21 cellular contexts compared by ENCODE assay signal in the genomic region with DNA sequence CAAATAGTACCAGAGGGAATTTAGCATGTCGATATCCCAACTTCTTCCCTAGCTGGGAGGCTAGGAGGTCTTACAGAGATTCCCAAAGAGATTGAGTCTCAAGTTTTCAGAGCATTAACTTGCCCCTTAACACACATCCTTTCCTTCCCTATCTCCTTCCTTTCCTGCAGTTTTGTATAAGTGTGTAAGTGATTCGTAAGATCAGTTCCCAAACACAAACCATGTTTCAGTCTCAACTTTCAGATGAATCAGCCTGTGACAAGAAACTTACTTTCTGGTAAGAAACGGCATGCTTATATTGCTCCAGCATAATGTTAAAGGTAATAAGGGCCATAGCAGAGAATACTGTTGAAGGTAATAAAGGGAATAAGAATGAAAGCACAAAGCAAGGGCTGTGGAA.
"Had no signal": no experiment of that assay in that cellular context is flagged by ENCODE, and none has a peak within 500 bp of the region (broad histone marks: within the 10 kb centered on the region; RNA-seq: fewer than 3 reads in every experiment).

No MANE protein-coding gene starts in this region.

- DNase-seq: activated B cell treated with CpG ODN at 0.5 μM for 24 hours; activated CD4-positive, alpha-beta T cell treated with anti-CD3 and anti-CD28 coated beads for 4 hours; activated CD8-positive, alpha-beta T cell treated with anti-CD3 and anti-CD28 coated beads for 36 hours; activated naive CD4-positive, alpha-beta T cell treated with Interleukin-2 at 50 U/mL for 16 hours; activated naive CD8-positive, alpha-beta T cell treated with anti-CD3 and anti-CD28 coated beads, Interleukin-2, amount 10 ng/mL, durations not matched to agents 7 days and 5 days; activated T-cell treated with anti-CD3 and anti-CD28 coated beads, Interleukin-2, amount 50 U/mL, for 1 hour; anterior cingulate cortex; brain microvascular endothelial cell; central memory CD4-positive, alpha-beta T cell; effector CD4-positive, alpha-beta T cell; naive thymus-derived CD8-positive, alpha-beta T cell; stimulated activated CD4-positive, alpha-beta T cell treated with anti-CD3 and anti-CD28 coated beads, Interleukin-4, amount 100 ng/mL, for 24 hours; T1000 had no signal

- H3K79me2 ChIP-seq: parathyroid adenoma had no signal

- H3K27ac ChIP-seq: brain microvascular endothelial cell, coronary artery, neutrophil, parathyroid adenoma had no signal

- H3K4me3 ChIP-seq: coronary artery had no signal

- H3K4me3 Mint-ChIP-seq: activated B cell treated with CpG ODN at 0.5 μM for 24 hours; activated CD8-positive, alpha-beta T cell treated with anti-CD3 and anti-CD28 coated beads for 36 hours; activated naive CD8-positive, alpha-beta T cell treated with anti-CD3 and anti-CD28 coated beads, Interleukin-2, amount 10 ng/mL, durations not matched to agents 7 days and 5 days; memory B cell; naive thymus-derived CD8-positive, alpha-beta T cell; stimulated activated effector memory CD8-positive, alpha-beta T cell treated with anti-CD3 and anti-CD28 coated beads, Interleukin-12 subunit alpha, Interleukin-12 subunit beta, amount 100 ng/mL, for 72 hours had no signal

- H2AFZ ChIP-seq: parathyroid adenoma had no signal

- H3K4me1 Mint-ChIP-seq: activated B cell treated with CpG ODN at 0.5 μM for 24 hours; activated naive CD8-positive, alpha-beta T cell treated with anti-CD3 and anti-CD28 coated beads, Interleukin-2, amount 10 ng/mL, durations not matched to agents 7 days and 5 days; memory B cell; naive thymus-derived CD8-positive, alpha-beta T cell; stimulated activated effector memory CD8-positive, alpha-beta T cell treated with anti-CD3 and anti-CD28 coated beads, Interleukin-12 subunit alpha, Interleukin-12 subunit beta, amount 100 ng/mL, for 72 hours had no signal

- H3K9me3 Mint-ChIP-seq: activated naive CD8-positive, alpha-beta T cell treated with anti-CD3 and anti-CD28 coated beads, Interleukin-2, amount 10 ng/mL, durations not matched to agents 7 days and 5 days had no signal

- H3K27me3 Mint-ChIP-seq: activated B cell treated with CpG ODN at 0.5 μM for 24 hours; activated CD8-positive, alpha-beta T cell treated with anti-CD3 and anti-CD28 coated beads for 36 hours; activated naive CD8-positive, alpha-beta T cell treated with anti-CD3 and anti-CD28 coated beads, Interleukin-2, amount 10 ng/mL, durations not matched to agents 7 days and 5 days; memory B cell had no signal

- H3K27ac Mint-ChIP-seq: activated B cell treated with CpG ODN at 0.5 μM for 24 hours; activated CD8-positive, alpha-beta T cell treated with anti-CD3 and anti-CD28 coated beads for 36 hours; activated naive CD8-positive, alpha-beta T cell treated with anti-CD3 and anti-CD28 coated beads, Interleukin-2, amount 10 ng/mL, durations not matched to agents 7 days and 5 days; activated T-helper 2 cell treated with anti-CD3 and anti-CD28 coated beads, Interferon-gamma antibody, Interleukin-2, Interleukin-4, amounts not matched to agents 10 μg/mL and 5 μg/mL and 100 μg/mL, durations not matched to agents 14 hours and 24 hours and 36 hours; memory B cell; naive thymus-derived CD8-positive, alpha-beta T cell; stimulated activated effector memory CD8-positive, alpha-beta T cell treated with anti-CD3 and anti-CD28 coated beads, Interleukin-12 subunit alpha, Interleukin-12 subunit beta, amount 100 ng/mL, for 72 hours had no signal

- ATAC-seq: activated CD8-positive, alpha-beta T cell treated with anti-CD3 and anti-CD28 coated beads for 36 hours; esophagus mucosa; naive thymus-derived CD8-positive, alpha-beta T cell; sciatic nerve; stimulated activated effector memory CD8-positive, alpha-beta T cell treated with anti-CD3 and anti-CD28 coated beads, Interleukin-12 subunit alpha, Interleukin-12 subunit beta, amount 100 ng/mL, for 72 hours had no signal

- H3K9me3 ChIP-seq: neutrophil had no signal

- H3K4me1 ChIP-seq: parathyroid adenoma had no signal

- H3K36me3 Mint-ChIP-seq: activated naive CD8-positive, alpha-beta T cell treated with anti-CD3 and anti-CD28 coated beads, Interleukin-2, amount 10 ng/mL, durations not matched to agents 7 days and 5 days; memory B cell; naive thymus-derived CD8-positive, alpha-beta T cell; stimulated activated effector memory CD8-positive, alpha-beta T cell treated with anti-CD3 and anti-CD28 coated beads, Interleukin-12 subunit alpha, Interleukin-12 subunit beta, amount 100 ng/mL, for 72 hours had no signal

- H3K9ac ChIP-seq: parathyroid adenoma had no signal

- H3K36me3 ChIP-seq: brain microvascular endothelial cell, neutrophil had no signal

- H3K27me3 ChIP-seq: brain microvascular endothelial cell, neutrophil had no signal
